1 cellular context compared by ENCODE assay signal in genomic region chr16:56988161-56988947, GRCh38.
TF ChIP-seq lines count a peak whose summit lies in the region.

No MANE protein-coding gene starts in this region.

TF ChIP-seq in HCT116, 20 proteins besides CTCF, POLR2A, EP300 and RAD21 (continued from another document):
- TF ChIP-seq REST (IDR thresholded peaks at IDR 0.05; ENCODE audit: low read depth) (no peak), JUND (IDR thresholded peaks at IDR 0.05) (no peak), TCF7L2 (IDR thresholded peaks at IDR 0.05; ENCODE audit: borderline replicate concordance, extremely low read depth, insufficient read depth, insufficient read length) (no peak), ELF1 (IDR thresholded peaks at IDR 0.05; ENCODE audit: borderline replicate concordance, low read depth) (no peak), EGR1 (IDR thresholded peaks at IDR 0.05; ENCODE audit: low read depth) (no peak)
